25 cellular contexts compared by ENCODE assay signal in the genomic region with DNA sequence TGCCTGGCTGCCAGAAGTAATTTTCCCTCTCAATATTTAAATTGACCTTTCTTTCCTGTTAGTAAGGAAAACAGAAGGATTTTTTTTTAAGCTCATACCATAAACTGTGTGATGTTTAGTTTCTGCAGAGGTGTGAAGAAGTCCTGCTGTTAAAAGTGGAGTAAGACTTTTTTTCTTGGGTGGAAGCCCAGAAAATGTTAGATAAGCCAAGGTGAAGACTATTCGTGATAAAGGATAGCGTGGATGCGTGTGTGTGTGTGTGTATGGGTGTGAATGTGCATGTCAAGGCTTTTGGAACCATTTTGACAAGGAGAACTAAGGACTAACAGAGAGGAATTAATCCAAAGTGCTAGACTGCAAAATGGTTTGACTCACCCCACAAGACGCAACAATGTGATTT.
"Had no signal": no experiment of that assay in that cellular context is flagged by ENCODE, and none has a peak within 500 bp of the region (broad histone marks: within the 10 kb centered on the region; RNA-seq: fewer than 3 reads in every experiment).

No MANE protein-coding gene starts in this region.

- H3K4me2 ChIP-seq: smooth muscle cell had no signal

- H3K4me1 ChIP-seq: colonic mucosa, gastroesophageal sphincter, lower lobe of right lung, parathyroid adenoma, thyroid gland, vagina had no signal

- H3K4me3 ChIP-seq: colonic mucosa, gastroesophageal sphincter, heart right ventricle, lower lobe of right lung, smooth muscle cell, thyroid gland, vagina had no signal

- DNase-seq: colonic mucosa; effector CD8-positive, alpha-beta T cell; endodermal cell; foreskin fibroblast; heart right ventricle; immature natural killer cell; lower lobe of right lung; natural killer cell; occipital lobe; stimulated activated CD4-positive, alpha-beta T cell treated with anti-CD3 and anti-CD28 coated beads, Interleukin-12 subunit alpha, Interleukin-12 subunit beta, amount 100 ng/mL, for 4 hours; stimulated activated CD4-positive, alpha-beta T cell treated with anti-CD3 and anti-CD28 coated beads, Interleukin-1b, Interleukin-23, amount 100 ng/mL, for 48 hours; stimulated activated CD4-positive, alpha-beta T cell treated with anti-CD3 and anti-CD28 coated beads, Interleukin-4, amount 100 ng/mL, for 1 hour; stimulated activated CD8-positive, alpha-beta memory T cell treated with anti-CD3 and anti-CD28 coated beads, Interleukin-4, amount 100 ng/mL, for 48 hours; stimulated activated naive CD4-positive, alpha-beta T cell; stimulated activated naive CD8-positive, alpha-beta T cell treated with anti-CD3 and anti-CD28 coated beads, Interleukin-15, amount 100 ng/mL, for 72 hours; thyroid gland; trophoblast cell had no signal

- H3K79me2 ChIP-seq: parathyroid adenoma had no signal

- H3K9me3 ChIP-seq: colonic mucosa, gastroesophageal sphincter, heart right ventricle, lower lobe of right lung, thyroid gland, vagina had no signal

- H3K27me3 ChIP-seq: colonic mucosa, gastroesophageal sphincter, heart right ventricle, thyroid gland, vagina had no signal

- H3K9ac ChIP-seq: parathyroid adenoma had no signal

- H3K27ac ChIP-seq: colonic mucosa, epithelial cell of prostate, gastroesophageal sphincter, heart right ventricle, lower lobe of right lung, parathyroid adenoma, thyroid gland, vagina had no signal

- H3K36me3 ChIP-seq: colonic mucosa, gastroesophageal sphincter, heart right ventricle, lower lobe of right lung, thyroid gland, vagina had no signal

- ATAC-seq: esophagus mucosa; gastroesophageal sphincter; heart right ventricle; left lobe of liver; lower lobe of right lung; natural killer cell; sciatic nerve; stimulated activated naive CD8-positive, alpha-beta T cell treated with anti-CD3 and anti-CD28 coated beads, Interleukin-15, amount 100 ng/mL, for 72 hours had no signal
